Comparison of ENCODE assay signal across 23 cellular contexts in the genomic region with DNA sequence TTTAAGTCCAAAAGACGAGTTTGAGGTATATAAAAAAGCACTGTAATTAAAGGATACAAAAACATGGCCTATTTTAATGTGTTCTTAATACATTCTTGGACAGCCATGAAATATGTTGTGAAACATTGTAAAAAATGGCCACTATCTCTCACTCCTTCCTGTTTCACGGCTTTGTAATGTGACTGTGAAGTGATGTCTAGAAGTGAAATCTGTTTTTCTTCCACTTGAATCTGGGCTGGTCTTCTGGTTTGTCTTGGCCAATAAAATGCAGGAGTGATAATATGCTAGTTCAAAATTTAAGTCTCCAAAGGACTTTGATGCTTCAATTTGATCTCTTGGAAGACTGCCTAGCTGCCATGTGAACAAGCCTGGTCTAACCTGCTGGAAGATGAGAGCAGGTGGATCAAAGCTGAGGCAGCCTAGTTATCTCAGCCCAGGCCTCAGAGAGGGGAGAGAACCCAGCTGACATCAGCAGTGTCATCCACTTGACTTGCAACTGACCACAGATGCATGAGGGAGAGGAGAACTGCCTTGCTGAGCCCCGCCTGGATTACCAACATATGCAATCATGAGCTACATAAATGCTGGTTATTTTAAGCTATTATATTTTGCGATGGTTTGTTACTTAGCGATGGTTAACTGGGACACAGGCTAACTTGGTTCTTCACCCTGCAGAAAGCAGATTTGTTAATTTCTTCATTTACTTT.
DNase-seq lines count a peak whose midpoint lies in the region; ATAC-seq and TF ChIP-seq lines count a peak whose summit lies in the region.
"Had no signal": no experiment of that assay in that cellular context is flagged by ENCODE, and none has a peak within 500 bp of the region (broad histone marks: within the 10 kb centered on the region; RNA-seq: fewer than 3 reads in every experiment).

No MANE protein-coding gene starts in this region.

- no peaks in the 10 kb centered on the region for H3K9me3 ChIP-seq in right lobe of liver
- H3K9me3 ChIP-seq: MG63, spleen had no signal

- peak in 3 of 4 donors; percentile 12 to 30 (median 14) for ATAC-seq in right lobe of liver
- no peak for ATAC-seq in GM21786 (IDR thresholded peaks at IDR 0.05; ENCODE audit: unreplicated experiment)
- ATAC-seq in HG02852 (IDR thresholded peaks at IDR 0.05; ENCODE audit: unreplicated experiment) = no peak
- ATAC-seq in GM21825 (IDR thresholded peaks at IDR 0.05; ENCODE audit: unreplicated experiment) = no peak
- ATAC-seq: natural killer cell; stimulated activated memory B cell treated with anti-CD40 and anti-IgM and Interleukin-4, amounts not matched to agents 10 μg/mL and 1 μg/mL and 100 μg/mL, for 72 hours had no signal

- WGBS in right lobe of liver (ENCODE audit: insufficient coverage, low coverage, low lambda C conversion rate, missing lambda C conversion rate) = 70% methylated on average over 5 of the region's 5 CpGs

- no peak for TF ChIP-seq POLR2A in right lobe of liver (IDR thresholded peaks at IDR 0.05)

- no peaks in the 10 kb centered on the region for H3K36me3 ChIP-seq in right lobe of liver
- H3K36me3 ChIP-seq: ascending aorta, heart left ventricle, MG63, spleen, suprapubic skin had no signal

- H3K4me3 ChIP-seq in right lobe of liver = no peak overlapping the region
- H3K4me3 ChIP-seq: ascending aorta, heart left ventricle, MG63, spleen, suprapubic skin had no signal

- H3K27ac ChIP-seq in cingulate gyrus (ENCODE audit: low read depth, low read length) (peak overlapping the region; percentile 50), right lobe of liver (no peak overlapping the region)
- H3K27ac ChIP-seq: ascending aorta, suprapubic skin had no signal

- no peaks in the 10 kb centered on the region for H3K27me3 ChIP-seq in right lobe of liver
- H3K27me3 ChIP-seq: ascending aorta, heart left ventricle, MG63, spleen, suprapubic skin had no signal

- DNase-seq in CD1c-positive myeloid dendritic cell (ENCODE audit: extremely low spot score) (peak; percentile 29), NCI-H226 (peak; percentile 50), right lobe of liver (no peak), DMS114 treated with DMSO at 0.1 percent for 48 hours (lab: John Stamatoyannopoulos, UW; ENCODE audit: unreplicated experiment) (no peak)
- DNase-seq: activated B cell treated with CpG ODN at 0.5 μM for 24 hours; activated CD4-positive, alpha-beta T cell treated with anti-CD3 and anti-CD28 coated beads, Interleukin-2, amount 50 U/mL, for 4 hours; activated CD8-positive, alpha-beta memory T cell treated with anti-CD3 and anti-CD28 coated beads, Interleukin-2, amount 50 U/mL, for 4 hours; C1 segment of cervical spinal cord; heart left ventricle; MG63; natural killer cell; NCI-H1694 treated with DMSO at 0.1 percent for 48 hours; NCI-H69; Right ventricle myocardium superior; spleen; stimulated activated CD4-positive, alpha-beta T cell treated with anti-CD3 and anti-CD28 coated beads, Interleukin-4, amount 100 ng/mL, for 1 hour had no signal

- H3K4me1 ChIP-seq in right lobe of liver = no peaks in the 10 kb centered on the region
- H3K4me1 ChIP-seq: ascending aorta, suprapubic skin had no signal

- intact Hi-C loops in right lobe of liver (cut with DNase I) = no loop called here

- TF ChIP-seq CTCF in right lobe of liver (IDR thresholded peaks at IDR 0.05) = no peak

Comparison
In these comparisons a context has a peak if more than half of its experiments do, and no peak if none do; other contexts are left out.
1. DNase-seq: peak in CD1c-positive myeloid dendritic cell (single experiment) and NCI-H226 (single experiment); none in right lobe of liver (0 of 3) and DMS114 treated with DMSO at 0.1 percent for 48 hours (single experiment).
2. ATAC-seq: peak in right lobe of liver (3 of 4); none in GM21786 (single experiment), HG02852 (single experiment) and GM21825 (single experiment).